ENCODE assay signal across 1 cellular context in genomic region chr3:63909431-63909830, GRCh38.
TF ChIP-seq lines count a peak whose summit lies in the region.

No MANE protein-coding gene starts in this region.

TF ChIP-seq in SK-N-SH treated with all-trans-retinoic acid at 6 μM for 48 hours, 23 proteins besides CTCF, POLR2A, EP300 and RAD21 (continued from another document):
- TF ChIP-seq POU6F1 (CRISPR knock-in tag; IDR thresholded peaks at IDR 0.05; ENCODE audit: borderline replicate concordance, low read depth) (no peak), CSDC2 (CRISPR knock-in tag; IDR thresholded peaks at IDR 0.05) (no peak), PPARA (CRISPR knock-in tag; IDR thresholded peaks at IDR 0.05; ENCODE audit: borderline replicate concordance) (no peak), ARNTL (CRISPR knock-in tag; IDR thresholded peaks at IDR 0.05; ENCODE audit: borderline replicate concordance, low read depth) (no peak), ISL1 (CRISPR knock-in tag; IDR thresholded peaks at IDR 0.05) (no peak), RARB (CRISPR knock-in tag; IDR thresholded peaks at IDR 0.05) (no peak), ZNF70 (CRISPR knock-in tag; IDR thresholded peaks at IDR 0.05) (no peak), ZC3H10 (CRISPR knock-in tag; IDR thresholded peaks at IDR 0.05) (no peak), BACH2 (CRISPR knock-in tag; IDR thresholded peaks at IDR 0.05; ENCODE audit: borderline replicate concordance) (no peak), ZNF565 (CRISPR knock-in tag; conservative IDR thresholded peaks at IDR 0.05; ENCODE audit: low read depth) (no peak), TOX (CRISPR knock-in tag; IDR thresholded peaks at IDR 0.05; ENCODE audit: borderline replicate concordance) (no peak), ZFP3 (CRISPR knock-in tag; IDR thresholded peaks at IDR 0.05) (no peak), OSR1 (CRISPR knock-in tag; IDR thresholded peaks at IDR 0.05) (no peak), SNAI2 (CRISPR knock-in tag; IDR thresholded peaks at IDR 0.05) (no peak), ESRRG (CRISPR knock-in tag; IDR thresholded peaks at IDR 0.05) (no peak), CSRNP3 (CRISPR knock-in tag; IDR thresholded peaks at IDR 0.05) (no peak), ZFP30 (CRISPR knock-in tag; IDR thresholded peaks at IDR 0.05) (no peak)
- TF ChIP-seq, protein P1, sequence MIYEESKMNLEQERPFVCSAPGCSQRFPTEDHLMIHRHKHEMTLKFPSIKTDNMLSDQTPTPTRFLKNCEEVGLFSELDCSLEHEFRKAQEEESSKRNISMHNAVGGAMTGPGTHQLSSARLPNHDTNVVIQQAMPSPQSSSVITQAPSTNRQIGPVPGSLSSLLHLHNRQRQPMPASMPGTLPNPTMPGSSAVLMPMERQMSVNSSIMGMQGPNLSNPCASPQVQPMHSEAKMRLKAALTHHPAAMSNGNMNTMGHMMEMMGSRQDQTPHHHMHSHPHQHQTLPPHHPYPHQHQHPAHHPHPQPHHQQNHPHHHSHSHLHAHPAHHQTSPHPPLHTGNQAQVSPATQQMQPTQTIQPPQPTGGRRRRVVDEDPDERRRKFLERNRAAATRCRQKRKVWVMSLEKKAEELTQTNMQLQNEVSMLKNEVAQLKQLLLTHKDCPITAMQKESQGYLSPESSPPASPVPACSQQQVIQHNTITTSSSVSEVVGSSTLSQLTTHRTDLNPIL (CRISPR knock-in tag; IDR thresholded peaks at IDR 0.05; ENCODE audit: low read depth): no peak
- TF ChIP-seq, protein P2, sequence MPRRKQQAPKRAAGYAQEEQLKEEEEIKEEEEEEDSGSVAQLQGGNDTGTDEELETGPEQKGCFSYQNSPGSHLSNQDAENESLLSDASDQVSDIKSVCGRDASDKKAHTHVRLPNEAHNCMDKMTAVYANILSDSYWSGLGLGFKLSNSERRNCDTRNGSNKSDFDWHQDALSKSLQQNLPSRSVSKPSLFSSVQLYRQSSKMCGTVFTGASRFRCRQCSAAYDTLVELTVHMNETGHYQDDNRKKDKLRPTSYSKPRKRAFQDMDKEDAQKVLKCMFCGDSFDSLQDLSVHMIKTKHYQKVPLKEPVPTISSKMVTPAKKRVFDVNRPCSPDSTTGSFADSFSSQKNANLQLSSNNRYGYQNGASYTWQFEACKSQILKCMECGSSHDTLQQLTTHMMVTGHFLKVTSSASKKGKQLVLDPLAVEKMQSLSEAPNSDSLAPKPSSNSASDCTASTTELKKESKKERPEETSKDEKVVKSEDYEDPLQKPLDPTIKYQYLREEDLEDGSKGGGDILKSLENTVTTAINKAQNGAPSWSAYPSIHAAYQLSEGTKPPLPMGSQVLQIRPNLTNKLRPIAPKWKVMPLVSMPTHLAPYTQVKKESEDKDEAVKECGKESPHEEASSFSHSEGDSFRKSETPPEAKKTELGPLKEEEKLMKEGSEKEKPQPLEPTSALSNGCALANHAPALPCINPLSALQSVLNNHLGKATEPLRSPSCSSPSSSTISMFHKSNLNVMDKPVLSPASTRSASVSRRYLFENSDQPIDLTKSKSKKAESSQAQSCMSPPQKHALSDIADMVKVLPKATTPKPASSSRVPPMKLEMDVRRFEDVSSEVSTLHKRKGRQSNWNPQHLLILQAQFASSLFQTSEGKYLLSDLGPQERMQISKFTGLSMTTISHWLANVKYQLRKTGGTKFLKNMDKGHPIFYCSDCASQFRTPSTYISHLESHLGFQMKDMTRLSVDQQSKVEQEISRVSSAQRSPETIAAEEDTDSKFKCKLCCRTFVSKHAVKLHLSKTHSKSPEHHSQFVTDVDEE (CRISPR knock-in tag; IDR thresholded peaks at IDR 0.05): no peak
